In genomic region chr11:67805256-67806126, GRCh38 we compare ENCODE assay signal across 8 cellular contexts.
DNase-seq lines count a peak whose midpoint lies in the region; ATAC-seq and TF ChIP-seq lines count a peak whose summit lies in the region.
"Not testable (repeated sequence)": the region's sequence is repeated elsewhere in the genome, so short reads cannot be mapped to it uniquely, and the experiment has no call there.

No MANE protein-coding gene starts in this region.

- H3K27ac ChIP-seq in coronary artery, result peak overlapping the region; percentile 72 to 86

- intact Hi-C loops in left colon (cut with DNase I, micrococcal nuclease), result not testable (repeated sequence)

- DNase-seq in AG20443 (ENCODE audit: low spot score) (peak; percentile 95), GM19240 (ENCODE audit: insufficient read length, low spot score) (peak; percentile 76), NCI-H748 (lab: John Stamatoyannopoulos, UW; ENCODE audit: unreplicated experiment) (peak; percentile 96), coronary artery (ENCODE audit: low spot score) (peak; percentile 98), left colon (peak; percentile 99 to 100)
- DNase-seq in activated CD4-positive, alpha-beta T cell treated with anti-CD3 and anti-CD28 coated beads, Interleukin-2, amount 50 U/mL, for 1 hour, result peak; percentile 98
- peak; percentile 98 for DNase-seq in stimulated activated CD4-positive, alpha-beta T cell treated with anti-CD3 and anti-CD28 coated beads, Interleukin-1b, Interleukin-23, amount 100 ng/mL, for 1 hour (ENCODE audit: low read depth in 2 of 2)

- ATAC-seq in HG03565 (IDR thresholded peaks at IDR 0.05; ENCODE audit: unreplicated experiment) (peak; percentile 40), left colon (peak; percentile 99)

- TF ChIP-seq CTCF in coronary artery (IDR thresholded peaks at IDR 0.05), result not testable (repeated sequence)

- peak overlapping the region; percentile 85 for H3K4me3 ChIP-seq in coronary artery

Comparison
In these comparisons a context has a peak if more than half of its experiments do, and no peak if none do; other contexts are left out.
1. Peak in every context shown above with its lines: DNase-seq, ATAC-seq, H3K4me3 ChIP-seq and H3K27ac ChIP-seq.